ENCODE assay signal across 15 cellular contexts in genomic region chr18:45637546-45638327, GRCh38. TPM values are rescaled to one million over a fixed set of nuclear protein-coding genes. Genes with fewer than 3 reads are reported as not detected.
DNase-seq lines count a peak whose midpoint lies in the region; ATAC-seq, FAIRE-seq and TF ChIP-seq lines count a peak whose summit lies in the region.
"Had no signal": no experiment of that assay in that cellular context is flagged by ENCODE, and none has a peak within 500 bp of the region (broad histone marks: within the 10 kb centered on the region; RNA-seq: fewer than 3 reads in every experiment).

No MANE protein-coding gene starts in this region.

- FAIRE-seq in K562 (lab: Jason Lieb, UNC), result no peak

- peak overlapping the region; percentile 43 to 59 (median 57) for H3K27ac Mint-ChIP-seq in nephron
- H3K27ac Mint-ChIP-seq in immature natural killer cell, result no peak overlapping the region
- H3K27ac Mint-ChIP-seq: brain, memory B cell had no signal

- no peak overlapping the region for H3K9ac ChIP-seq in K562 (ENCODE audit: insufficient read depth in 1 of 2, low read depth in 2 of 2, low read length in 2 of 2)
- H3K9ac ChIP-seq: KMS-11 had no signal

- no peaks in the 10 kb centered on the region for H3K4me1 ChIP-seq in K562 (replicated peaks in 1 of 2; ENCODE audit: control insufficient read depth in 2 of 2, insufficient read depth in 2 of 2, low read length in 2 of 2)
- peaks cover 6 to 13% of the 10 kb centered on the region in 2 donors for H3K4me1 ChIP-seq in uterus

- no peaks in the 10 kb centered on the region for H3K36me3 Mint-ChIP-seq in nephron (ENCODE audit: low read depth)
- no peaks in the 10 kb centered on the region for H3K36me3 Mint-ChIP-seq in immature natural killer cell
- H3K36me3 Mint-ChIP-seq: brain, memory B cell had no signal

- peak; percentile 77 for DNase-seq in NCI-H69 (lab: John Stamatoyannopoulos, UW)
- no peak for DNase-seq in K562 (ENCODE audit: extremely low read depth in 1 of 4, low spot score in 3 of 4)
- peak; percentile 40 to 43 for DNase-seq in uterus
- DNase-seq in H4 (ENCODE audit: low spot score), result no peak
- no peak for DNase-seq in immature natural killer cell
- DNase-seq: activated CD4-positive, alpha-beta T cell treated with anti-CD3 and anti-CD28 coated beads, Interleukin-2, amount 50 U/mL, for 48 hours; effector CD8-positive, alpha-beta T cell; stimulated activated naive CD8-positive, alpha-beta T cell treated with anti-CD3 and anti-CD28 coated beads, Interleukin-15, Interleukin-2, amounts not matched to agents 100 U/mL and 50 U/mL, for 24 hours; T-helper 2 cell had no signal

- POLR2A ChIA-PET in K562 (lab: Yijun Ruan, JAX), result interaction anchor here (0.7 kb wide), 1 partner anchor 9 kb away, joined by 3 read pairs; no protein-coding TSS in a partner anchor

- no peaks in the 10 kb centered on the region for H3K36me3 ChIP-seq in K562 (ENCODE audit: control insufficient read depth, insufficient read depth, low read length)
- no peaks in the 10 kb centered on the region for H3K36me3 ChIP-seq in uterus

- 5% methylated on average over 11 of the region's 11 CpGs for WGBS in K562 (ENCODE audit: insufficient coverage, low coverage, missing lambda C conversion rate)

- TF ChIP-seq POLR2A in K562 (conservative IDR thresholded peaks at IDR 0.05) (no peak), uterus (IDR thresholded peaks at IDR 0.05) (no peak)

- H3K4me3 ChIP-seq in K562 (no peak overlapping the region), uterus (no peak overlapping the region)

- H3K27me3 Mint-ChIP-seq in nephron (ENCODE audit: low read depth), result no peaks in the 10 kb centered on the region
- H3K27me3 Mint-ChIP-seq in immature natural killer cell (ENCODE audit: low read depth in 3 of 3), result peaks cover 0 to 3% (median 2%) of the 10 kb centered on the region in 3 donors

- in situ Hi-C loops in K562 (cut with MboI), result no loop called here

- no peaks in the 10 kb centered on the region for H3K9me1 ChIP-seq in K562 (ENCODE audit: control insufficient read depth, insufficient read depth, low read length)

- CTCF ChIA-PET in K562 (lab: Yijun Ruan, JAX; ENCODE audit: low intra/inter-chr PET ratio), result no interaction called here

- no peak for TF ChIP-seq EP300 in K562 (IDR thresholded peaks at IDR 0.05; ENCODE audit: low read length)

- H3K9me3 Mint-ChIP-seq in nephron (no peaks in the 10 kb centered on the region), immature natural killer cell (no peaks in the 10 kb centered on the region)
- H3K9me3 Mint-ChIP-seq: brain, memory B cell had no signal

- H3K79me2 ChIP-seq in K562 (ENCODE audit: control insufficient read depth, insufficient read depth, low read length), result no peaks in the 10 kb centered on the region

- TF ChIP-seq CTCF in K562 (IDR thresholded peaks at IDR 0.05 in 2 of 3, conservative IDR thresholded peaks at IDR 0.05 in 1 of 3; ENCODE audit: insufficient read depth in 2 of 3, low read depth in 1 of 3, low read length in 3 of 3), result no peak
- no peak for TF ChIP-seq CTCF in nephron (IDR thresholded peaks at IDR 0.05; ENCODE audit: unreplicated experiment in 3 of 3)
- no peak for TF ChIP-seq CTCF in uterus (IDR thresholded peaks at IDR 0.05)

- intact Hi-C loops in K562 (cut with micrococcal nuclease) (no loop called here), uterus (cut with DNase I; ENCODE audit: low total_unique reads) (no loop called here)

- ATAC-seq in K562 (no peak), HG02571 (IDR thresholded peaks at IDR 0.05; ENCODE audit: unreplicated experiment) (no peak)
- ATAC-seq: stimulated activated naive CD8-positive, alpha-beta T cell treated with anti-CD3 and anti-CD28 coated beads, Interleukin-15, Interleukin-2, amounts not matched to agents 100 U/mL and 50 U/mL, for 24 hours had no signal

- no peak for TF ChIP-seq RAD21 in K562 (CRISPR knock-in tag; conservative IDR thresholded peaks at IDR 0.05 in 1 of 2, IDR thresholded peaks at IDR 0.05 in 1 of 2)

- H3K4me1 Mint-ChIP-seq in nephron (peaks cover 14% of the 10 kb centered on the region), immature natural killer cell (no peaks in the 10 kb centered on the region)
- H3K4me1 Mint-ChIP-seq: brain, memory B cell had no signal

- H3K4me3 Mint-ChIP-seq in nephron (no peak overlapping the region), immature natural killer cell (no peak overlapping the region)
- H3K4me3 Mint-ChIP-seq: brain, memory B cell had no signal

- H3K27ac ChIP-seq in K562 (ENCODE audit: extremely low read depth, low read depth, low read length), result no peak overlapping the region
- peak overlapping the region; percentile 78 to 88 for H3K27ac ChIP-seq in uterus
- H3K27ac ChIP-seq: KMS-11 had no signal

- BruUV-seq in K562 (replicated peaks; lab: Mats Ljungman, UMichigan), result no TSS peak

- no peak overlapping the region for H3K4me2 ChIP-seq in K562 (ENCODE audit: insufficient read depth, low read length)
- H3K4me2 ChIP-seq: KMS-11 had no signal

- no peaks in the 10 kb centered on the region for H4K20me1 ChIP-seq in K562 (replicated peaks; ENCODE audit: control insufficient read depth, insufficient read depth, low read length)

- H3K27me3 ChIP-seq in K562 (ENCODE audit: control insufficient read depth in 2 of 2, insufficient read depth in 2 of 2, low read length in 2 of 2) (peaks cover 0 to 20% of the 10 kb centered on the region in 2 experiments; a peak in 2 of 5 replicates), uterus (no peaks in the 10 kb centered on the region)

- H2AFZ ChIP-seq in K562 (ENCODE audit: low read depth, low read length), result no peak overlapping the region

- H3K9me3 ChIP-seq in K562 (replicated peaks; ENCODE audit: control insufficient read depth, insufficient read depth, low read depth, low read length) (no peaks in the 10 kb centered on the region), uterus (no peaks in the 10 kb centered on the region)

TF ChIP-seq in K562, 482 proteins besides CTCF, POLR2A, EP300 and RAD21:
- TF ChIP-seq HCFC1 (IDR thresholded peaks at IDR 0.05; ENCODE audit: low read depth, low read length) (no peak), SPI1 (IDR thresholded peaks at IDR 0.05; ENCODE audit: borderline replicate concordance, low read depth, low read length) (peak; percentile 14; the same call in 1 of the 2 replicates)
TF ChIP-seq in K562: peak in this region for 1.

RNA-seq across cellular contexts. Expression of gene SLC14A2, which starts 22.5 kb away (rescaled TPM):
- total RNA-seq in K562 (2011; cell fraction: chromatin; rRNA removed; ENCODE audit: low replicate concordance), result not detected in 2 replicates
- total RNA-seq in K562 (2011; cell fraction: nucleolus; rRNA removed), result not detected in 2 replicates
- not detected in 2 replicates for total RNA-seq in K562 (2011; cell fraction: nucleoplasm; rRNA removed)
- not detected in 2 replicates for total RNA-seq in K562 (2014; rRNA removed)
- not detected in 2 replicates for total RNA-seq in K562 (2014; rRNA removed; fragmentation: Illumina TruSeq; extraction: Trizol)
- total RNA-seq in K562 (2015; rRNA removed; fragmentation: Illumina TruSeq; extraction: Trizol), result not detected in 2 replicates
- not detected in 2 replicates for total RNA-seq in K562 (2021)
- not detected in 2 replicates for polyA plus RNA-seq in K562 (2011; rRNA removed)
- polyA plus RNA-seq in K562 (2011; cell fraction: cytosol; rRNA removed), result 0.01 TPM in 1 of 2 replicates, not detected in the other
- polyA plus RNA-seq in K562 (2011; cell fraction: nucleus; rRNA removed), result not detected in 2 replicates
- not detected in 2 replicates for polyA plus RNA-seq in K562 (2012)
- not detected in 2 replicates for polyA plus RNA-seq in K562 (2014; fragmentation: Illumina TruSeq; extraction: Trizol)
- polyA plus RNA-seq in K562 (2014; fragmentation: Nextera tagmentation; extraction: Ambion mirVana), result not detected
- polyA plus RNA-seq in K562 (2014; rRNA removed), result not detected in 2 replicates
- not detected in 2 replicates for polyA minus RNA-seq in K562 (2011; rRNA and poly(A)+ RNA removed)
- not detected in 2 replicates for polyA minus RNA-seq in K562 (2011; cell fraction: cytosol; rRNA and poly(A)+ RNA removed)
- polyA minus RNA-seq in K562 (2011; cell fraction: nucleus; rRNA and poly(A)+ RNA removed), result not detected in 2 replicates
- total RNA-seq in uterus, result not detected
- 0.02 TPM in 1 of 2 replicates, not detected in the other for total RNA-seq in H4 (2014; rRNA removed; shearing (Covaris generic))
- under 1 TPM; 0.03 to 0.65 (median 0.19) TPM for polyA plus RNA-seq in immature natural killer cell
- total RNA-seq: pulmonary artery endothelial cell had no signal

Comparison
In these comparisons a context has a peak if more than half of its experiments do, and no peak if none do; other contexts are left out.
1. DNase-seq: peak in NCI-H69 (single experiment) and uterus (2 of 2); none in K562 (0 of 4), H4 (single experiment) and immature natural killer cell (0 of 3).
2. H3K27ac Mint-ChIP-seq: peak in nephron (3 of 3); none in immature natural killer cell (0 of 6).